ENCODE assay signal across 14 cellular contexts in the genomic region with DNA sequence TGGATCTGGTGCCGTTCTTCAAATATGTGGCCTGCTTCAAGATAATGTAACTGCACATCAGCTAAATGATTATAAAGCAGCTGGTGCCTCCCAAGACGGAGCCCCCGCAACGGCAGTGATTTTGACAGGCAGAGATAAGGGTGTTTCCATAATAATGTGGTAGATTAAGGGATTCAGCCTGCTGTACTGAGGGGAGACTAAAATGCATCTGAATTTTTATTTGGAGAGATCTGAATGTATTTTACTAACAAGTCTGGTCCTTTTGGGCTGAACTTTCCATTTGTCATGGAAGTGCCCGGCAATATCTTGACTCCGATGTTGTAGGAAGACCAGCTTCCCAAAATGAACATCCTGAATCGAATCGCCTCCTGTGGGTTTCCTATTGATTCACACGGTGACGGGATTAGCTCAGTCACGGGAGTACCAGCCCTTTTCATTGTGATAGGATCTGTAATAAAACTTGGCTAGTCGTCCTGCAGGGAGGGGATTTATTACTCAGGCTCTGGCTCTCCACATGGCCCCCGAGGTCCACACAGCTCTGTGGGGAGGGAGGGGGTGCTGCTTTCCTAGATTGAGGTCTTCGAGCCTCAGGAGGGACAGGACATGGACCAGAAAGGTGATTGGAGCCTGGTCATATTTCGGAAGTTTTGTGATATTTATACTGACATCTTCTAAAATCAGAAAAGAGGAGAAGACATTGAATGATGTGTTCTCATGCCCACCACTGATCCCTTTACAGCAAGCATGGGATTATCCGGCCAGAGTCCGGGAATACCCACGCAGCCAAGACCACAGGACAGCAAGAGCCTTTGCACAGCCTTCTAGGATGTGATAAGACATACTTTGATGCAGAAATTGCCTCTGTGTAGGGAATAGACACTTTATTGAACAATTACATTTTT.
"Had no signal": no experiment of that assay in that cellular context is flagged by ENCODE, and none has a peak within 500 bp of the region (broad histone marks: within the 10 kb centered on the region; RNA-seq: fewer than 3 reads in every experiment).

No MANE protein-coding gene starts in this region.

- H3K9me3 Mint-ChIP-seq: activated B cell treated with CpG ODN at 0.5 μM for 24 hours; activated CD4-positive, alpha-beta T cell treated with anti-CD3 and anti-CD28 coated beads, Interleukin-2, amount 10 ng/mL, durations not matched to agents 24 days and 14 days; stimulated activated effector memory CD8-positive, alpha-beta T cell treated with anti-CD3 and anti-CD28 coated beads, Interleukin-12 subunit alpha, Interleukin-12 subunit beta, amount 100 ng/mL, for 72 hours had no signal

- H3K36me3 Mint-ChIP-seq: stimulated activated effector memory CD8-positive, alpha-beta T cell treated with anti-CD3 and anti-CD28 coated beads, Interleukin-12 subunit alpha, Interleukin-12 subunit beta, amount 100 ng/mL, for 72 hours had no signal

- H3K4me3 ChIP-seq: heart left ventricle, upper lobe of left lung had no signal

- H3K4me3 Mint-ChIP-seq: activated B cell treated with CpG ODN at 0.5 μM for 24 hours; activated CD4-positive, alpha-beta T cell treated with anti-CD3 and anti-CD28 coated beads, Interleukin-2, amount 10 ng/mL, durations not matched to agents 24 days and 14 days; stimulated activated effector memory CD8-positive, alpha-beta T cell treated with anti-CD3 and anti-CD28 coated beads, Interleukin-12 subunit alpha, Interleukin-12 subunit beta, amount 100 ng/mL, for 72 hours had no signal

- H3K4me1 ChIP-seq: parathyroid adenoma had no signal

- H3K9me3 ChIP-seq: heart left ventricle, upper lobe of left lung had no signal

- H3K36me3 ChIP-seq: heart left ventricle, upper lobe of left lung had no signal

- DNase-seq: activated B cell treated with CpG ODN at 0.5 μM for 24 hours; activated CD4-positive, alpha-beta T cell treated with anti-CD3 and anti-CD28 coated beads, Interleukin-2, amount 10 ng/mL, durations not matched to agents 24 days and 14 days; activated naive CD4-positive, alpha-beta T cell treated with anti-CD3 and anti-CD28 coated beads, Interleukin-2, amount 50 U/mL, for 16 hours; activated T-cell treated with anti-CD3 and anti-CD28 coated beads for 4 hours; amniotic stem cell; small intestine; T-helper 2 cell; upper lobe of left lung had no signal

- FAIRE-seq: frontal cortex, islet of Langerhans, small intestine, TTC549 had no signal

- ATAC-seq: stimulated activated effector memory CD8-positive, alpha-beta T cell treated with anti-CD3 and anti-CD28 coated beads, Interleukin-12 subunit alpha, Interleukin-12 subunit beta, amount 100 ng/mL, for 72 hours had no signal

- H3K27ac ChIP-seq: heart left ventricle, parathyroid adenoma, upper lobe of left lung had no signal

- H3K9ac ChIP-seq: parathyroid adenoma had no signal

- H3K27ac Mint-ChIP-seq: activated B cell treated with CpG ODN at 0.5 μM for 24 hours; activated CD4-positive, alpha-beta T cell treated with anti-CD3 and anti-CD28 coated beads, Interleukin-2, amount 10 ng/mL, durations not matched to agents 24 days and 14 days; stimulated activated effector memory CD8-positive, alpha-beta T cell treated with anti-CD3 and anti-CD28 coated beads, Interleukin-12 subunit alpha, Interleukin-12 subunit beta, amount 100 ng/mL, for 72 hours had no signal
